ENCODE assay signal across 8 cellular contexts in genomic region chr13:43879323-43880181, GRCh38. TPM values are rescaled to one million over a fixed set of nuclear protein-coding genes. Genes with fewer than 3 reads are reported as not detected.
DNase-seq lines count a peak whose midpoint lies in the region; ATAC-seq and TF ChIP-seq lines count a peak whose summit lies in the region.

TSS of gene CCDC122 (minus strand) at chr13:43879740. CDS start at chr13:43869376, 10,364 bp downstream.
TSS of gene LACC1 (plus strand) at chr13:43879904. CDS start at chr13:43880986, 1,082 bp downstream.

- peak; percentile 86 for ATAC-seq in HG03045 (IDR thresholded peaks at IDR 0.05; ENCODE audit: unreplicated experiment)

- TF ChIP-seq CTCF in AG09319 (IDR thresholded peaks at IDR 0.05; ENCODE audit: low read depth, low read length): no peak

- peak; percentile 45 for TF ChIP-seq POLR2A in GM18526 (IDR thresholded peaks at IDR 0.05; ENCODE audit: extremely low read depth, insufficient read length)

- DNase-seq in AG09319 (ENCODE audit: extremely low read depth, low read depth): peak; percentile 52
- DNase-seq in NOMO-1 treated with DMSO at 0.1 percent for 48 hours (lab: John Stamatoyannopoulos, UW; ENCODE audit: unreplicated experiment): peak; percentile 82
- DNase-seq in activated T-cell treated with anti-CD3 and anti-CD28 coated beads for 4 hours: peak; percentile 58
- peak; percentile 40 for DNase-seq in epithelial cell of prostate (ENCODE audit: low read depth, low spot score)
- DNase-seq in mucosa of gallbladder (ENCODE audit: low spot score): peak; percentile 79
- DNase-seq in stimulated activated CD8-positive, alpha-beta memory T cell treated with anti-CD3 and anti-CD28 coated beads, Interleukin-4, amount 100 ng/mL, for 4 hours (ENCODE audit: low read depth in 2 of 2, low spot score in 1 of 2): peak; percentile 38 to 52

- H3K27ac ChIP-seq in epithelial cell of prostate: peak within 1 kb of the TSS; percentile 83

RNA-seq across cellular contexts. Expression of gene CCDC122, which starts in this region (rescaled TPM):
- total RNA-seq in mucosa of gallbladder: 8.5 TPM

RNA-seq across cellular contexts. Expression of gene LACC1, which starts in this region (rescaled TPM):
- 8.7 TPM for total RNA-seq in mucosa of gallbladder

Comparison
In these comparisons a context has a peak if more than half of its experiments do, and no peak if none do; other contexts are left out.
1. Peak in every context shown above with its lines: DNase-seq, ATAC-seq and H3K27ac ChIP-seq.